ENCODE assay signal across 7 cellular contexts in genomic region chr10:63466168-63466935, GRCh38. TPM values are rescaled to one million over a fixed set of nuclear protein-coding genes. Genes with fewer than 3 reads are reported as not detected.
DNase-seq lines count a peak whose midpoint lies in the region; ATAC-seq, FAIRE-seq and TF ChIP-seq lines count a peak whose summit lies in the region.

No MANE protein-coding gene starts in this region.

- TSS peak; percentile 86 for BruUV-seq in HCT116 (replicated peaks; lab: Mats Ljungman, UMichigan)
- BruUV-seq in HepG2 (replicated peaks; lab: Mats Ljungman, UMichigan) = TSS peak; percentile 92

- TF ChIP-seq POLR2A in GM12891 (IDR thresholded peaks at IDR 0.05; ENCODE audit: low read depth, low read length) (0 out of 2 replicates have a peak, but pooled peaks have one; percentile 14), HCT116 (IDR thresholded peaks at IDR 0.05; ENCODE audit: borderline replicate concordance, extremely low read depth, insufficient read depth, insufficient read length) (no peak), HepG2 (IDR thresholded peaks at IDR 0.05; ENCODE audit: insufficient read depth in 1 of 2, low read depth in 2 of 2, low read length in 2 of 2) (0 out of 4 replicates have a peak, but pooled peaks have one; percentile 4)

- no peaks in the 10 kb centered on the region for H3K27me3 ChIP-seq in HCT116 (ENCODE audit: insufficient read depth, low read length)
- H3K27me3 ChIP-seq in MG63 = no peaks in the 10 kb centered on the region
- H3K27me3 ChIP-seq in HepG2 (ENCODE audit: control insufficient read depth in 1 of 2, insufficient read depth in 2 of 2, low read length in 2 of 2) = no peaks in the 10 kb centered on the region; a peak in 1 of 5 replicates

- RAD21 ChIA-PET in HCT116 (lab: Charles Lee; ENCODE audit: low non-redundant PET in 1 of 2, low total read pairs in 2 of 2, uncharacterized antibody in 2 of 2, unreplicated experiment in 2 of 2) = no interaction called here

- H4K20me1 ChIP-seq in HCT116 (ENCODE audit: insufficient read depth) (peaks cover 11% of the 10 kb centered on the region; the same call in 1 of the 2 replicates), HepG2 (ENCODE audit: insufficient read depth, low read length) (peaks cover 12% of the 10 kb centered on the region)

- TF ChIP-seq CTCF in HCT116 (IDR thresholded peaks at IDR 0.05 in 2 of 3, conservative IDR thresholded peaks at IDR 0.05 in 1 of 3; ENCODE audit: borderline replicate concordance in 1 of 3, insufficient read depth in 1 of 3, low read depth in 2 of 3, low read length in 2 of 3) (no peak), HepG2 (CRISPR knock-in tag; IDR thresholded peaks at IDR 0.05) (no peak)

- H3K9ac ChIP-seq in HCT116 (ENCODE audit: low read length) (peak overlapping the region; percentile 79), HepG2 (ENCODE audit: insufficient read depth, low read depth, low read length) (peak overlapping the region; percentile 92)

- H3K36me3 ChIP-seq in HCT116 (ENCODE audit: control insufficient read depth in 1 of 2, insufficient read depth in 2 of 2, low read length in 2 of 2) = no peaks in the 10 kb centered on the region
- no peaks in the 10 kb centered on the region; the same call in 1 of the 2 replicates for H3K36me3 ChIP-seq in MG63
- no peaks in the 10 kb centered on the region for H3K36me3 ChIP-seq in HepG2 (replicated peaks in 1 of 2; ENCODE audit: control insufficient read depth in 1 of 2, insufficient read depth in 2 of 2, low read length in 2 of 2)

- WGBS in HepG2 (ENCODE audit: low lambda C conversion rate) = 1% methylated on average over 21 of the region's 21 CpGs

- ATAC-seq in HCT116 (peak; percentile 45), HepG2 (peak; percentile 64)

- POLR2A ChIA-PET in HCT116 (lab: Charles Lee) = interaction anchor here (1.0 kb wide), 2 partner anchors 14 to 164 kb away, joined by 3 to 5 read pairs; no protein-coding TSS in a partner anchor
- POLR2A ChIA-PET in HepG2 (lab: Yijun Ruan, JAX) = interaction anchor here (1.4 to 1.7 kb wide), 2 partner anchors 163 to 198 kb away, joined by 4 to 7 read pairs; no protein-coding TSS in a partner anchor

- H3K4me3 ChIP-seq in HCT116 (replicated peaks in 1 of 2; ENCODE audit: low read depth in 1 of 2, low read length in 2 of 2) = peak overlapping the region; percentile 78 to 88
- peak overlapping the region; percentile 71 for H3K4me3 ChIP-seq in MG63
- peak overlapping the region; percentile 78 to 98 (median 96) for H3K4me3 ChIP-seq in HepG2 (replicated peaks in 1 of 3; ENCODE audit: insufficient read depth in 1 of 3, low read depth in 2 of 3, low read length in 3 of 3)

- peak overlapping the region; percentile 79 for H3K27ac ChIP-seq in HCT116 (ENCODE audit: low read depth, low read length)
- peak overlapping the region; percentile 97 for H3K27ac ChIP-seq in HepG2 (ENCODE audit: extremely low read length, insufficient read depth, low read length)

- in situ Hi-C loops in HepG2 (cut with HindIII; ENCODE audit: extremely low pct_ligation_motif_present, low pct_unique_long_range_greater_than_20kb) = no loop called here

- H3K4me1 ChIP-seq in HCT116 (ENCODE audit: control insufficient read depth in 1 of 2, insufficient read depth in 2 of 2, low read length in 2 of 2) = peaks cover 10 to 24% of the 10 kb centered on the region in 2 experiments; a peak in 3 of 4 replicates
- peaks cover 49% of the 10 kb centered on the region for H3K4me1 ChIP-seq in HepG2 (ENCODE audit: insufficient read depth, low read length)

- no peak for TF ChIP-seq EP300 in HepG2 (IDR thresholded peaks at IDR 0.05; ENCODE audit: low read depth in 2 of 2, low read length in 2 of 2)
- TF ChIP-seq EP300 in HepG2 (CRISPR knock-in tag; IDR thresholded peaks at IDR 0.05; ENCODE audit: borderline replicate concordance) = no peak

- TF ChIP-seq RAD21 in HCT116 (IDR thresholded peaks at IDR 0.05; ENCODE audit: low read depth) = no peak; the same call in none of the 2 replicates
- TF ChIP-seq RAD21 in HepG2 (CRISPR knock-in tag; IDR thresholded peaks at IDR 0.05) = no peak

- H3K9me3 ChIP-seq in HCT116 (ENCODE audit: control insufficient read depth in 1 of 2, insufficient read depth in 1 of 2, low read depth in 1 of 2, low read length in 2 of 2) = no peaks in the 10 kb centered on the region
- H3K9me3 ChIP-seq in MG63 = no peaks in the 10 kb centered on the region
- no peaks in the 10 kb centered on the region for H3K9me3 ChIP-seq in HepG2 (ENCODE audit: low read length)

- no peak for FAIRE-seq in GM12891 (lab: Jason Lieb, UNC)
- FAIRE-seq in HepG2 (lab: Jason Lieb, UNC) = no peak

- CTCF ChIA-PET in HCT116 (lab: Charles Lee) (no interaction called here), HepG2 (lab: Yijun Ruan, JAX; ENCODE audit: low intra/inter-chr PET ratio, low total read pairs) (no interaction called here)

- H2AFZ ChIP-seq in HCT116 (ENCODE audit: low read depth, low read length, poor library complexity, severe bottlenecking) (no peak overlapping the region), HepG2 (ENCODE audit: low read length) (peak overlapping the region; percentile 65)

- H3K9me2 ChIP-seq in HCT116 (ENCODE audit: insufficient read depth) = no peaks in the 10 kb centered on the region

- peak overlapping the region; percentile 77 for H3K4me2 ChIP-seq in HCT116 (ENCODE audit: low read length)
- H3K4me2 ChIP-seq in HepG2 (ENCODE audit: low read depth, low read length) = peak overlapping the region; percentile 75

- H3K79me2 ChIP-seq in HCT116 (ENCODE audit: insufficient read depth, low read length) (peaks cover 82% of the 10 kb centered on the region), HepG2 (ENCODE audit: insufficient read depth, low read length) (peaks cover 94% of the 10 kb centered on the region)

- DNase-seq in GM12891 (ENCODE audit: insufficient read length, low spot score) = peak; percentile 19
- DNase-seq in HCT116 (ENCODE audit: low read depth, low spot score) = peak; percentile 45
- no peak for DNase-seq in MG63
- peak; percentile 72 for DNase-seq in UCSD-AML1 (lab: John Stamatoyannopoulos, UW; ENCODE audit: unreplicated experiment)
- peak; percentile 45 to 70 for DNase-seq in dermis microvascular lymphatic vessel endothelial cell (ENCODE audit: low read depth in 2 of 2)
- peak; percentile 54 for DNase-seq in HepG2 (ENCODE audit: low spot score)
- peak; percentile 2 to 6 (median 5) for DNase-seq in stimulated activated CD4-positive, alpha-beta T cell treated with anti-CD3 and anti-CD28 coated beads, TNF-alpha, amount 100 ng/mL, for 4 hours (ENCODE audit: low read depth in 3 of 3)

- intact Hi-C loops in HCT116 (cut with micrococcal nuclease) = loop anchor here (1.0 to 10.0 kb wide), 4 partner anchors 56 to 249 kb away; no protein-coding TSS in a partner anchor
- intact Hi-C loops in HepG2 (cut with micrococcal nuclease; ENCODE audit: unreplicated experiment) = loop anchor here (1.0 to 10.0 kb wide), 4 partner anchors 56 to 252 kb away; no protein-coding TSS in a partner anchor

RNA-seq across cellular contexts. Expression of gene JMJD1C, which starts 0.6 kb away (rescaled TPM):
- 27.1 TPM for polyA plus RNA-seq in GM12891 (2012; ENCODE audit: low read depth, missing spikeins)
- 66.3 TPM for total RNA-seq in HCT116 (2021; ENCODE audit: unreplicated experiment)
- 12.5 and 19.0 TPM in 2 replicates for polyA plus RNA-seq in HCT116 (2012)
- total RNA-seq in MG63 (2014; rRNA removed; shearing (Covaris generic); ENCODE audit: low replicate concordance) = 14.1 and 72.5 TPM in 2 replicates
- total RNA-seq in dermis microvascular lymphatic vessel endothelial cell = 103 and 145 TPM in 2 replicates
- total RNA-seq in HepG2 (2016; rRNA removed; fragmentation: Illumina TruSeq; extraction: Trizol) = 42.7 and 51.4 TPM in 2 replicates
- total RNA-seq in HepG2 (2016; cell fraction: cytosol; rRNA removed; fragmentation: Illumina TruSeq; extraction: Trizol; ENCODE audit: low read depth) = 10.6 and 12.0 TPM in 2 replicates
- 38.0 and 48.1 TPM in 2 replicates for total RNA-seq in HepG2 (2016; cell fraction: insoluble cytoplasmic fraction; rRNA removed; fragmentation: Illumina TruSeq; extraction: Trizol)
- 16.5 and 17.1 TPM in 2 replicates for total RNA-seq in HepG2 (2016; cell fraction: membrane; rRNA removed; fragmentation: Illumina TruSeq; extraction: Trizol)
- 121 and 123 TPM in 2 replicates for total RNA-seq in HepG2 (2016; cell fraction: nucleus; rRNA removed; fragmentation: Illumina TruSeq; extraction: Trizol)
- 34.9 and 42.3 TPM in 2 replicates for polyA plus RNA-seq in HepG2 (2011; rRNA removed)
- polyA plus RNA-seq in HepG2 (2011; cell fraction: cytosol; rRNA removed) = 15.7 and 25.3 TPM in 2 replicates
- polyA plus RNA-seq in HepG2 (2011; cell fraction: nucleus; rRNA removed) = 46.2 and 51.3 TPM in 2 replicates
- polyA plus RNA-seq in HepG2 (2012) = 44.1 and 47.8 TPM in 2 replicates
- 0.93 and 1.1 TPM in 2 replicates for polyA plus RNA-seq in HepG2 (2016; cell fraction: cytosol; fragmentation: Illumina TruSeq; extraction: Trizol; ENCODE audit: low read depth)
- polyA plus RNA-seq in HepG2 (2016; cell fraction: insoluble cytoplasmic fraction; fragmentation: Illumina TruSeq; extraction: Trizol; ENCODE audit: low read depth) = 22.2 and 27.2 TPM in 2 replicates
- polyA plus RNA-seq in HepG2 (2016; cell fraction: membrane; fragmentation: Illumina TruSeq; extraction: Trizol; ENCODE audit: low read depth) = 2.7 and 3.3 TPM in 2 replicates
- 68.6 and 81.1 TPM in 2 replicates for polyA plus RNA-seq in HepG2 (2016; cell fraction: nucleus; fragmentation: Illumina TruSeq; extraction: Trizol; ENCODE audit: insufficient read depth, low read depth)
- polyA minus RNA-seq in HepG2 (2011; rRNA and poly(A)+ RNA removed; ENCODE audit: low replicate concordance) = 45.1 and 116 TPM in 2 replicates
- polyA minus RNA-seq in HepG2 (2011; cell fraction: cytosol; rRNA and poly(A)+ RNA removed) = 51.2 and 58.4 TPM in 2 replicates
- polyA minus RNA-seq in HepG2 (2011; cell fraction: nucleus; rRNA and poly(A)+ RNA removed) = 378 and 386 TPM in 2 replicates

RNA-seq across cellular contexts. Expression of gene REEP3, which starts 54.8 kb away (rescaled TPM):
- 4.5 TPM for polyA plus RNA-seq in GM12891 (2012; ENCODE audit: low read depth, missing spikeins)
- total RNA-seq in HCT116 (2021; ENCODE audit: unreplicated experiment) = 41.3 TPM
- 5.6 and 7.4 TPM in 2 replicates for polyA plus RNA-seq in HCT116 (2012)
- total RNA-seq in MG63 (2014; rRNA removed; shearing (Covaris generic); ENCODE audit: low replicate concordance) = 18.5 and 61.6 TPM in 2 replicates
- 34.0 and 45.4 TPM in 2 replicates for total RNA-seq in dermis microvascular lymphatic vessel endothelial cell
- 29.1 and 31.4 TPM in 2 replicates for total RNA-seq in HepG2 (2016; rRNA removed; fragmentation: Illumina TruSeq; extraction: Trizol)
- total RNA-seq in HepG2 (2016; cell fraction: cytosol; rRNA removed; fragmentation: Illumina TruSeq; extraction: Trizol; ENCODE audit: low read depth) = 23.6 and 27.7 TPM in 2 replicates
- 27.1 and 27.9 TPM in 2 replicates for total RNA-seq in HepG2 (2016; cell fraction: insoluble cytoplasmic fraction; rRNA removed; fragmentation: Illumina TruSeq; extraction: Trizol)
- total RNA-seq in HepG2 (2016; cell fraction: membrane; rRNA removed; fragmentation: Illumina TruSeq; extraction: Trizol) = 34.9 and 39.7 TPM in 2 replicates
- total RNA-seq in HepG2 (2016; cell fraction: nucleus; rRNA removed; fragmentation: Illumina TruSeq; extraction: Trizol) = 13.9 and 19.8 TPM in 2 replicates
- 5.3 and 7.1 TPM in 2 replicates for polyA plus RNA-seq in HepG2 (2011; rRNA removed)
- polyA plus RNA-seq in HepG2 (2011; cell fraction: cytosol; rRNA removed) = 5.4 and 8.4 TPM in 2 replicates
- polyA plus RNA-seq in HepG2 (2011; cell fraction: nucleus; rRNA removed) = 2.7 and 4.4 TPM in 2 replicates
- 8.7 and 10.0 TPM in 2 replicates for polyA plus RNA-seq in HepG2 (2012)
- polyA plus RNA-seq in HepG2 (2016; cell fraction: cytosol; fragmentation: Illumina TruSeq; extraction: Trizol; ENCODE audit: low read depth) = 45.4 and 52.0 TPM in 2 replicates
- polyA plus RNA-seq in HepG2 (2016; cell fraction: insoluble cytoplasmic fraction; fragmentation: Illumina TruSeq; extraction: Trizol; ENCODE audit: low read depth) = 20.1 and 20.9 TPM in 2 replicates
- polyA plus RNA-seq in HepG2 (2016; cell fraction: membrane; fragmentation: Illumina TruSeq; extraction: Trizol; ENCODE audit: low read depth) = 31.9 and 38.5 TPM in 2 replicates
- 25.8 and 29.3 TPM in 2 replicates for polyA plus RNA-seq in HepG2 (2016; cell fraction: nucleus; fragmentation: Illumina TruSeq; extraction: Trizol; ENCODE audit: insufficient read depth, low read depth)
- 2.4 and 4.6 TPM in 2 replicates for polyA minus RNA-seq in HepG2 (2011; rRNA and poly(A)+ RNA removed; ENCODE audit: low replicate concordance)
- 9.3 and 9.6 TPM in 2 replicates for polyA minus RNA-seq in HepG2 (2011; cell fraction: cytosol; rRNA and poly(A)+ RNA removed)
- 6.3 and 7.8 TPM in 2 replicates for polyA minus RNA-seq in HepG2 (2011; cell fraction: nucleus; rRNA and poly(A)+ RNA removed)
